ENCODE assay signal across 10 cellular contexts in genomic region chr10:35821339-35821911, GRCh38.
DNase-seq lines count a peak whose midpoint lies in the region; ATAC-seq and TF ChIP-seq lines count a peak whose summit lies in the region.
"Had no signal": no experiment of that assay in that cellular context is flagged by ENCODE, and none has a peak within 500 bp of the region (broad histone marks: within the 10 kb centered on the region; RNA-seq: fewer than 3 reads in every experiment).

No MANE protein-coding gene starts in this region.

- no peaks in the 10 kb centered on the region for H3K9me3 ChIP-seq in esophagus squamous epithelium

- H3K9me3 Mint-ChIP-seq in chondrocyte (ENCODE audit: low read depth), result peaks cover 2% of the 10 kb centered on the region
- H3K9me3 Mint-ChIP-seq in stimulated activated naive B cell treated with anti-CD40 and anti-IgM and Interleukin-4, amounts not matched to agents 10 μg/mL and 1 μg/mL and 100 μg/mL, for 72 hours, result peaks cover 0 to 3% of the 10 kb centered on the region in 2 donors

- no peaks in the 10 kb centered on the region for H3K36me3 ChIP-seq in esophagus squamous epithelium

- peak; percentile 54 for ATAC-seq in HG03460 (IDR thresholded peaks at IDR 0.05; ENCODE audit: unreplicated experiment)
- no peak for ATAC-seq in stimulated activated naive B cell treated with anti-CD40 and anti-IgM and Interleukin-4, amounts not matched to agents 10 μg/mL and 1 μg/mL and 100 μg/mL, for 72 hours (replicated peaks)

- TF ChIP-seq POLR2A in esophagus squamous epithelium (IDR thresholded peaks at IDR 0.05), result no peak

- DNase-seq in EH (ENCODE audit: low read depth) (peak; percentile 37), GM20000 (ENCODE audit: low spot score) (peak; percentile 8), chondrocyte (ENCODE audit: low spot score) (no peak), esophagus squamous epithelium (lab: John Stamatoyannopoulos, UW) (no peak)
- no peak for DNase-seq in activated naive CD4-positive, alpha-beta T cell treated with anti-CD3 and anti-CD28 coated beads, Interleukin-2, amount 50 U/mL, for 16 hours
- no peak for DNase-seq in stimulated activated CD4-positive, alpha-beta T cell treated with anti-CD3 and anti-CD28 coated beads, Interleukin-4, amount 100 ng/mL, for 4 hours
- DNase-seq in stimulated activated naive B cell treated with anti-CD40 and anti-IgM and Interleukin-4, amounts not matched to agents 10 μg/mL and 1 μg/mL and 100 μg/mL, for 72 hours, result no peak
- DNase-seq: activated naive CD4-positive, alpha-beta T cell treated with Interleukin-2 at 50 U/mL for 16 hours; NCI-H526 treated with DMSO at 0.1 percent for 48 hours had no signal

- H3K4me3 Mint-ChIP-seq in chondrocyte (ENCODE audit: unreplicated experiment), result no peak overlapping the region
- H3K4me3 Mint-ChIP-seq in stimulated activated naive B cell treated with anti-CD40 and anti-IgM and Interleukin-4, amounts not matched to agents 10 μg/mL and 1 μg/mL and 100 μg/mL, for 72 hours, result no peak overlapping the region

- H3K4me1 ChIP-seq in esophagus squamous epithelium, result peaks cover 3 to 20% (median 12%) of the 10 kb centered on the region in 3 donors

- H3K4me3 ChIP-seq in esophagus squamous epithelium, result no peak overlapping the region

- H3K36me3 Mint-ChIP-seq in chondrocyte (ENCODE audit: low read depth), result no peaks in the 10 kb centered on the region
- no peaks in the 10 kb centered on the region for H3K36me3 Mint-ChIP-seq in stimulated activated naive B cell treated with anti-CD40 and anti-IgM and Interleukin-4, amounts not matched to agents 10 μg/mL and 1 μg/mL and 100 μg/mL, for 72 hours

- H3K27ac ChIP-seq in esophagus squamous epithelium, result no peak overlapping the region

- WGBS in esophagus squamous epithelium, 2 donors, result 16 to 33% methylated on average over 4 of the region's 4 CpGs

- intact Hi-C loops in esophagus squamous epithelium (cut with DNase I), result no loop called here

- no peak for TF ChIP-seq CTCF in GM20000 (IDR thresholded peaks at IDR 0.05; ENCODE audit: extremely low read depth, missing control alignments)
- TF ChIP-seq CTCF in chondrocyte (IDR thresholded peaks at IDR 0.05), result no peak
- TF ChIP-seq CTCF in esophagus squamous epithelium (IDR thresholded peaks at IDR 0.05), result no peak

- H3K4me1 Mint-ChIP-seq in chondrocyte (ENCODE audit: low read depth), result peaks cover 36% of the 10 kb centered on the region
- no peaks in the 10 kb centered on the region for H3K4me1 Mint-ChIP-seq in stimulated activated naive B cell treated with anti-CD40 and anti-IgM and Interleukin-4, amounts not matched to agents 10 μg/mL and 1 μg/mL and 100 μg/mL, for 72 hours

- H3K27ac Mint-ChIP-seq in chondrocyte (ENCODE audit: unreplicated experiment), result peak overlapping the region; percentile 67
- no peak overlapping the region for H3K27ac Mint-ChIP-seq in stimulated activated naive B cell treated with anti-CD40 and anti-IgM and Interleukin-4, amounts not matched to agents 10 μg/mL and 1 μg/mL and 100 μg/mL, for 72 hours

- no peaks in the 10 kb centered on the region for H3K27me3 ChIP-seq in esophagus squamous epithelium

- no peaks in the 10 kb centered on the region for H3K27me3 Mint-ChIP-seq in chondrocyte (ENCODE audit: low read depth)
- H3K27me3 Mint-ChIP-seq in stimulated activated naive B cell treated with anti-CD40 and anti-IgM and Interleukin-4, amounts not matched to agents 10 μg/mL and 1 μg/mL and 100 μg/mL, for 72 hours, result no peaks in the 10 kb centered on the region

Comparison
In these comparisons a context has a peak if more than half of its experiments do, and no peak if none do; other contexts are left out.
1. DNase-seq: peak in EH (single experiment) and GM20000 (single experiment); none in chondrocyte (single experiment), activated naive CD4-positive, alpha-beta T cell treated with anti-CD3 and anti-CD28 coated beads, Interleukin-2, amount 50 U/mL, for 16 hours (single experiment), stimulated activated CD4-positive, alpha-beta T cell treated with anti-CD3 and anti-CD28 coated beads, Interleukin-4, amount 100 ng/mL, for 4 hours (0 of 2), esophagus squamous epithelium (single experiment) and stimulated activated naive B cell treated with anti-CD40 and anti-IgM and Interleukin-4, amounts not matched to agents 10 μg/mL and 1 μg/mL and 100 μg/mL, for 72 hours (single experiment).